Comparison of ENCODE assay signal across 33 cellular contexts in the genomic region with DNA sequence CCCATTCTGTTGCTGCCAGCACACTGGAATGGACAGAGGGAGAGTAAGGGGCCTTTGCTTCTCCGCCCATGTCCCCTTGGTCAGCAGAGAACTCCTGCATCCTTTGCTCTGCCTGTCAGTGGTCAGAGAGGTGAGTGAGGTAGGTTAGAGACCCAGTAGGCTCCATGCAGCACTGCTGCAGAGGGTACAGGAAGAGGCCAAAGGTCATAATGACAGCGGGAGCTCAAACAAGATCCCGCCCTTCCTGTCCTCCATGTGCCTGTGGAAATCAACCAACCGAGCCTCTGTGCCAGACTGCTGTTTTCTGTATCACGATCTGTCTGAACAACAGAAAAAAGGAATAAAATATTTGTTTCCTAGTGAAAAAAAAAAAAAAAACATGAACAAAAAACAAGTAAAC.
"Had no signal": no experiment of that assay in that cellular context is flagged by ENCODE, and none has a peak within 500 bp of the region (broad histone marks: within the 10 kb centered on the region; RNA-seq: fewer than 3 reads in every experiment).

No MANE protein-coding gene starts in this region.

- H3K36me3 Mint-ChIP-seq: WTC11 had no signal

- ATAC-seq: activated naive CD4-positive, alpha-beta T cell treated with anti-CD3 and anti-CD28 coated beads, Interleukin-2, amount 50 U/mL, for 72 hours; activated T-cell treated with anti-CD3 and anti-CD28 coated beads, Interleukin-2, amount 50 U/mL, for 72 hours; effector memory CD8-positive, alpha-beta T cell; gastroesophageal sphincter; heart right ventricle; WTC11 had no signal

- H3K36me3 ChIP-seq: brain microvascular endothelial cell, esophagus squamous epithelium, gastroesophageal sphincter, heart right ventricle had no signal

- H3K27me3 Mint-ChIP-seq: activated CD4-positive, alpha-beta memory T cell treated with anti-CD3 and anti-CD28 coated beads, Interleukin-2, amount 10 ng/mL, durations not matched to agents 7 days and 5 days; activated CD4-positive, alpha-beta T cell treated with anti-CD3 and anti-CD28 coated beads, Interleukin-2, amount 10 ng/mL, durations not matched to agents 7 days and 5 days; activated naive CD8-positive, alpha-beta T cell treated with anti-CD3 and anti-CD28 coated beads, Interleukin-2, amount 10 ng/mL, durations not matched to agents 7 days and 5 days; central memory CD8-positive, alpha-beta T cell had no signal

- H3K27me3 ChIP-seq: brain microvascular endothelial cell, esophagus squamous epithelium, gastroesophageal sphincter, heart right ventricle had no signal

- DNase-seq: activated CD4-positive, alpha-beta memory T cell treated with anti-CD3 and anti-CD28 coated beads, Interleukin-2, amount 10 ng/mL, durations not matched to agents 7 days and 5 days; activated CD4-positive, alpha-beta T cell treated with anti-CD3 and anti-CD28 coated beads for 1 hour; activated CD4-positive, alpha-beta T cell treated with anti-CD3 and anti-CD28 coated beads for 4 hours; activated CD4-positive, alpha-beta T cell treated with anti-CD3 and anti-CD28 coated beads, Interleukin-2, amount 10 ng/mL, durations not matched to agents 7 days and 5 days; activated CD4-positive, alpha-beta T cell treated with anti-CD3 and anti-CD28 coated beads, Interleukin-2, amount 50 U/mL, for 4 hours; activated CD8-positive, alpha-beta memory T cell treated with anti-CD3 and anti-CD28 coated beads, Interleukin-2, amount 50 U/mL, for 48 hours; activated gamma-delta T cell; activated naive CD4-positive, alpha-beta T cell; activated naive CD4-positive, alpha-beta T cell treated with anti-CD3 and anti-CD28 coated beads, Interleukin-2, amount 10 ng/mL, durations not matched to agents 7 days and 5 days; activated naive CD8-positive, alpha-beta T cell treated with anti-CD3 and anti-CD28 coated beads, Interleukin-2, amount 10 ng/mL, durations not matched to agents 7 days and 5 days; activated T-cell treated with anti-CD3 and anti-CD28 coated beads for 4 hours; activated T-cell treated with anti-CD3 and anti-CD28 coated beads, Interleukin-2, amount 50 U/mL, for 24 hours; activated T-cell treated with anti-CD3 and anti-CD28 coated beads, Interleukin-2, amount 50 U/mL, for 72 hours; brain microvascular endothelial cell; cortex of kidney; dermis blood vessel endothelial cell; effector CD4-positive, alpha-beta T cell; effector memory CD8-positive, alpha-beta T cell; esophagus squamous epithelium; foreskin melanocyte; heart right ventricle; T-helper 2 cell had no signal

- H3K9me3 ChIP-seq: esophagus squamous epithelium, gastroesophageal sphincter, heart right ventricle had no signal

- H3K4me3 ChIP-seq: esophagus squamous epithelium, gastroesophageal sphincter, heart right ventricle had no signal

- H3K27ac Mint-ChIP-seq: activated CD4-positive, alpha-beta memory T cell treated with anti-CD3 and anti-CD28 coated beads, Interleukin-2, amount 10 ng/mL, durations not matched to agents 7 days and 5 days; activated CD4-positive, alpha-beta T cell treated with anti-CD3 and anti-CD28 coated beads, Interleukin-2, amount 10 ng/mL, durations not matched to agents 7 days and 5 days; activated naive CD4-positive, alpha-beta T cell treated with anti-CD3 and anti-CD28 coated beads, Interleukin-2, amount 10 ng/mL, durations not matched to agents 7 days and 5 days; activated naive CD4-positive, alpha-beta T cell treated with anti-CD3 and anti-CD28 coated beads, Interleukin-2, amount 50 U/mL, for 72 hours; activated naive CD8-positive, alpha-beta T cell treated with anti-CD3 and anti-CD28 coated beads, Interleukin-2, amount 10 ng/mL, durations not matched to agents 7 days and 5 days; activated T-cell treated with anti-CD3 and anti-CD28 coated beads, Interleukin-2, amount 50 U/mL, for 24 hours; activated T-cell treated with anti-CD3 and anti-CD28 coated beads, Interleukin-2, amount 50 U/mL, for 72 hours; effector memory CD8-positive, alpha-beta T cell; WTC11 had no signal

- H3K9me3 Mint-ChIP-seq: activated CD4-positive, alpha-beta memory T cell treated with anti-CD3 and anti-CD28 coated beads, Interleukin-2, amount 10 ng/mL, durations not matched to agents 7 days and 5 days; activated CD4-positive, alpha-beta T cell treated with anti-CD3 and anti-CD28 coated beads, Interleukin-2, amount 10 ng/mL, durations not matched to agents 7 days and 5 days; activated naive CD4-positive, alpha-beta T cell treated with anti-CD3 and anti-CD28 coated beads, Interleukin-2, amount 10 ng/mL, durations not matched to agents 7 days and 5 days; activated naive CD4-positive, alpha-beta T cell treated with anti-CD3 and anti-CD28 coated beads, Interleukin-2, amount 50 U/mL, for 72 hours; activated naive CD8-positive, alpha-beta T cell treated with anti-CD3 and anti-CD28 coated beads, Interleukin-2, amount 10 ng/mL, durations not matched to agents 7 days and 5 days; activated T-cell treated with anti-CD3 and anti-CD28 coated beads, Interleukin-2, amount 50 U/mL, for 72 hours; central memory CD8-positive, alpha-beta T cell; effector memory CD8-positive, alpha-beta T cell had no signal

- H3K4me3 Mint-ChIP-seq: activated CD4-positive, alpha-beta memory T cell treated with anti-CD3 and anti-CD28 coated beads, Interleukin-2, amount 10 ng/mL, durations not matched to agents 7 days and 5 days; activated CD4-positive, alpha-beta T cell treated with anti-CD3 and anti-CD28 coated beads, Interleukin-2, amount 10 ng/mL, durations not matched to agents 7 days and 5 days; activated naive CD4-positive, alpha-beta T cell treated with anti-CD3 and anti-CD28 coated beads, Interleukin-2, amount 10 ng/mL, durations not matched to agents 7 days and 5 days; activated naive CD8-positive, alpha-beta T cell treated with anti-CD3 and anti-CD28 coated beads, Interleukin-2, amount 10 ng/mL, durations not matched to agents 7 days and 5 days; activated T-cell treated with anti-CD3 and anti-CD28 coated beads, Interleukin-2, amount 50 U/mL, for 24 hours; activated T-cell treated with anti-CD3 and anti-CD28 coated beads, Interleukin-2, amount 50 U/mL, for 72 hours; central memory CD8-positive, alpha-beta T cell; effector memory CD8-positive, alpha-beta T cell; WTC11 had no signal

- FAIRE-seq: astrocyte, bronchial epithelial cell, endometrium, endothelial cell of umbilical vein, TTC549 had no signal

- H3K27ac ChIP-seq: brain microvascular endothelial cell, epithelial cell of prostate, esophagus squamous epithelium, gastroesophageal sphincter, heart right ventricle, VCaP had no signal
